In the genomic region with DNA sequence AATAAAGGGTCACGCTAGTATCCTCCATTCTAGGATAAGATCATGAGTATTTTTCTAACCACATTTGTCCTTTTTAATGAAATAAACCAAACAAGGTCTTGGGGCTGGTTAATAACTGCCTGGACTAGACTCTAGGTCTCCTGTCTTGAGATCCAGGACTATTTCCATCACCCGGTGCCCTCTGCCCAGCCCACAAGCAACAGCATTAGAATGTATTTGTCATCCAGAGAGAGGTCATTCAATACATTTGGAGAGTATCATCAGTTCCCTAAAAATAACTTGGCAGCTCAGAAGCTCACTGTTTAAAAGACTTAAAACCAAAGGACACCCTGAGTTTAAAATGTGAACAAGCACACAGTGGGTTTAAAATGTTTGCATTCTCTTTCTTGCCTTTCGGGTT, we compare ENCODE assay signal across 22 cellular contexts. TPM values are rescaled to one million over a fixed set of nuclear protein-coding genes. Genes with fewer than 3 reads are reported as not detected.
A peak's percentile ranks its signal among the peaks of the same experiment; 100 is the strongest.
DNase-seq lines count a peak whose midpoint lies in the region; ATAC-seq, FAIRE-seq and TF ChIP-seq lines count a peak whose summit lies in the region.
"Had no signal": no experiment of that assay in that cellular context is flagged by ENCODE, and none has a peak within 500 bp of the region (broad histone marks: within the 10 kb centered on the region; RNA-seq: fewer than 3 reads in every experiment).

No MANE protein-coding gene starts in this region.

- H3K27ac ChIP-seq in astrocyte (ENCODE audit: low read depth, low read length), result peak overlapping the region; percentile 40
- peak overlapping the region; percentile 93 to 100 (median 96) for H3K27ac ChIP-seq in gastrocnemius medialis
- H3K27ac ChIP-seq: testis had no signal

- peak overlapping the region; percentile 9 for H3K9ac ChIP-seq in astrocyte (ENCODE audit: low read length)

- H3K9me3 ChIP-seq in astrocyte (ENCODE audit: insufficient read depth, low read depth, low read length) (no peaks in the 10 kb centered on the region), gastrocnemius medialis (no peaks in the 10 kb centered on the region)
- H3K9me3 ChIP-seq: BE2C, Caco-2, testis had no signal

- CTCF ChIA-PET in T-cell (lab: Charles Lee), result no interaction called here

- H3K4me1 Mint-ChIP-seq in HFFc6 (ENCODE audit: low read depth) (peaks cover 61% of the 10 kb centered on the region), astrocyte (ENCODE audit: low read depth, unreplicated experiment) (peaks cover 28% of the 10 kb centered on the region), T-cell (peaks cover 3 to 8% (median 6%) of the 10 kb centered on the region in 3 donors)

- ATAC-seq in left cardiac atrium (peak in 1 of 2 donors; percentile 40), gastrocnemius medialis (peak; percentile 61 to 69), T-cell (replicated peaks in 1 of 4) (no peak)
- ATAC-seq: naive thymus-derived CD8-positive, alpha-beta T cell; PC-3 had no signal

- H3K27ac Mint-ChIP-seq in HFFc6 (peak overlapping the region; percentile 94), astrocyte (ENCODE audit: unreplicated experiment) (no peak overlapping the region), T-cell (no peak overlapping the region)
- H3K27ac Mint-ChIP-seq: activated CD4-positive, alpha-beta T cell treated with anti-CD3 and anti-CD28 coated beads, Interleukin-2, amount 10 ng/mL, durations not matched to agents 7 days and 5 days; naive thymus-derived CD8-positive, alpha-beta T cell had no signal

- H3K9me3 Mint-ChIP-seq in HFFc6 (no peaks in the 10 kb centered on the region), astrocyte (ENCODE audit: unreplicated experiment) (no peaks in the 10 kb centered on the region), T-cell (no peaks in the 10 kb centered on the region)
- H3K9me3 Mint-ChIP-seq: activated CD4-positive, alpha-beta T cell treated with anti-CD3 and anti-CD28 coated beads, Interleukin-2, amount 10 ng/mL, durations not matched to agents 7 days and 5 days; naive thymus-derived CD8-positive, alpha-beta T cell had no signal

- peaks cover 4% of the 10 kb centered on the region; the same call in 1 of the 2 replicates for H3K36me3 Mint-ChIP-seq in HFFc6 (ENCODE audit: low read depth)
- no peaks in the 10 kb centered on the region for H3K36me3 Mint-ChIP-seq in astrocyte (ENCODE audit: low read depth, unreplicated experiment)
- H3K36me3 Mint-ChIP-seq in T-cell, result no peaks in the 10 kb centered on the region
- H3K36me3 Mint-ChIP-seq: naive thymus-derived CD8-positive, alpha-beta T cell had no signal

- H3K4me3 ChIP-seq in astrocyte (ENCODE audit: insufficient read depth, low read depth, low read length) (no peak overlapping the region), gastrocnemius medialis (peak overlapping the region in 3 of 4 donors; percentile 24 to 25 (median 25))
- H3K4me3 ChIP-seq: testis had no signal

- DNase-seq in HFFc6 (peak; percentile 52), astrocyte (ENCODE audit: low read depth) (peak; percentile 42), left cardiac atrium (peak; percentile 34), gastrocnemius medialis (peak; percentile 53 to 78), T-cell (no peak), ecto neural progenitor cell (ENCODE audit: low spot score) (no peak), T-helper 2 cell (no peak)
- no peak for DNase-seq in activated CD8-positive, alpha-beta memory T cell treated with anti-CD3 and anti-CD28 coated beads, Interleukin-2, amount 50 U/mL, for 48 hours
- DNase-seq: activated CD4-positive, alpha-beta T cell treated with anti-CD3 and anti-CD28 coated beads, Interleukin-2, amount 10 ng/mL, durations not matched to agents 7 days and 5 days; activated naive CD4-positive, alpha-beta T cell; activated T-cell treated with anti-CD3 and anti-CD28 coated beads for 4 hours; BE2C; Caco-2; foreskin melanocyte; Kasumi-1; naive thymus-derived CD8-positive, alpha-beta T cell; NCI-H1417; NCI-H2171 treated with DMSO at 0.1 percent for 48 hours; NCI-H774; PC-3; testis had no signal

- H3K4me1 ChIP-seq in astrocyte (ENCODE audit: insufficient read depth, low read length) (peaks cover 26% of the 10 kb centered on the region), gastrocnemius medialis (peaks cover 26 to 29% of the 10 kb centered on the region in 2 donors)
- H3K4me1 ChIP-seq: BE2C had no signal

- H3K27me3 ChIP-seq in astrocyte (ENCODE audit: insufficient read depth, low read length), result no peaks in the 10 kb centered on the region
- no peaks in the 10 kb centered on the region for H3K27me3 ChIP-seq in gastrocnemius medialis
- H3K27me3 ChIP-seq: testis had no signal

- H2AFZ ChIP-seq in astrocyte (ENCODE audit: low read depth, low read length), result no peak overlapping the region

- intact Hi-C loops in left cardiac atrium (cut with DNase I) (loop anchor here in 1 of 2 donors (5.0 kb wide), 1 partner anchor 64 kb away; no protein-coding TSS in a partner anchor), gastrocnemius medialis (cut with DNase I; ENCODE audit: low total_unique reads) (loop anchor here (5.0 to 10.0 kb wide), 2 partner anchors 109 to 308 kb away; no protein-coding TSS in a partner anchor)

- TF ChIP-seq POLR2A in gastrocnemius medialis (IDR thresholded peaks at IDR 0.05), result peak in 1 of 2 donors; percentile 51

- H3K79me2 ChIP-seq in astrocyte (ENCODE audit: insufficient read depth, low read length), result peaks cover 4% of the 10 kb centered on the region

- H3K36me3 ChIP-seq in astrocyte (ENCODE audit: insufficient read depth, low read length), result no peaks in the 10 kb centered on the region
- H3K36me3 ChIP-seq in gastrocnemius medialis, result no peaks in the 10 kb centered on the region
- H3K36me3 ChIP-seq: BE2C had no signal

- in situ Hi-C loops in gastrocnemius medialis (cut with MboI; ENCODE audit: low sequenced_read_pairs in 4 of 4), result loop anchor here in 2 of 4 donors (5.0 to 25.0 kb wide), 2 partner anchors 109 to 211 kb away; no protein-coding TSS in a partner anchor

- no peaks in the 10 kb centered on the region; the same call in 1 of the 2 replicates for H3K27me3 Mint-ChIP-seq in HFFc6 (ENCODE audit: insufficient read depth)
- no peaks in the 10 kb centered on the region for H3K27me3 Mint-ChIP-seq in astrocyte (ENCODE audit: low read depth, unreplicated experiment)
- peaks cover 56 to 61% of the 10 kb centered on the region in 2 donors for H3K27me3 Mint-ChIP-seq in T-cell

- FAIRE-seq in astrocyte (lab: Jason Lieb, UNC), result no peak

- no peak for TF ChIP-seq CTCF in HFFc6 (IDR thresholded peaks at IDR 0.05)
- no peak for TF ChIP-seq CTCF in astrocyte (IDR thresholded peaks at IDR 0.05; ENCODE audit: insufficient read depth, low read depth, low read length)
- no peak for TF ChIP-seq CTCF in gastrocnemius medialis (IDR thresholded peaks at IDR 0.05 in 4 of 5, conservative IDR thresholded peaks at IDR 0.05 in 1 of 5)

- H3K4me3 Mint-ChIP-seq in HFFc6, result peak overlapping the region; percentile 78
- no peak overlapping the region for H3K4me3 Mint-ChIP-seq in astrocyte (ENCODE audit: unreplicated experiment)
- H3K4me3 Mint-ChIP-seq in T-cell, result no peak overlapping the region
- H3K4me3 Mint-ChIP-seq: activated CD4-positive, alpha-beta T cell treated with anti-CD3 and anti-CD28 coated beads, Interleukin-2, amount 10 ng/mL, durations not matched to agents 7 days and 5 days; naive thymus-derived CD8-positive, alpha-beta T cell had no signal

- peak overlapping the region; percentile 67 for H3K4me2 ChIP-seq in astrocyte (ENCODE audit: low read length)

- POLR2A ChIA-PET in T-cell (lab: Charles Lee), result no interaction called here

- H4K20me1 ChIP-seq in astrocyte (ENCODE audit: insufficient read depth, low read length), result no peaks in the 10 kb centered on the region

RNA-seq across cellular contexts. Expression of a gene that starts 4.4 kb away (rescaled TPM):
- 10 to 100 TPM; 24.1 to 35.9 (median 33.3) TPM for total RNA-seq in HFFc6 (2021; fragmentation: NEBNext Ultra II Directional; extraction: Animal tissue kit (Norgen Biotek cat#: 25700))
- total RNA-seq in astrocyte (18.2 and 22.7 TPM in 2 replicates), left cardiac atrium (100 to 1,000 TPM; 121 to 132 TPM), gastrocnemius medialis (100 to 1,000 TPM in 3 of 4 donors, 10 to 100 TPM in 1; 74.9 to 375 (median 185) TPM), T-cell (under 1 TPM in 1 of 5 donors, not detected in 4; 0.19 TPM)
- total RNA-seq: activated CD4-positive, alpha-beta T cell treated with anti-CD3 and anti-CD28 coated beads, Interleukin-2, amount 10 ng/mL, durations not matched to agents 7 days and 5 days; Caco-2; HT-29; naive thymus-derived CD8-positive, alpha-beta T cell had no signal

Comparison
In these comparisons a context has a peak if more than half of its experiments do, and no peak if none do; other contexts are left out.
1. DNase-seq: peak in HFFc6 (single experiment), astrocyte (single experiment), left cardiac atrium (single experiment) and gastrocnemius medialis (2 of 2); none in T-cell (0 of 34), activated CD8-positive, alpha-beta memory T cell treated with anti-CD3 and anti-CD28 coated beads, Interleukin-2, amount 50 U/mL, for 48 hours (single experiment), ecto neural progenitor cell (single experiment) and T-helper 2 cell (0 of 5).
2. ATAC-seq: peak in gastrocnemius medialis (2 of 2); none in T-cell (0 of 4).
3. RNA of a gene that starts 4.4 kb away (total RNA-seq): 74.9 to 375 TPM in gastrocnemius medialis, 121 to 132 TPM in left cardiac atrium, 24.1 to 35.9 TPM in HFFc6 and 18.2 to 22.7 TPM in astrocyte; 0.19 TPM in T-cell; every median in the first group is over 10 times any median in the second.